Comparison of ENCODE assay signal across 15 cellular contexts in genomic region chrX:49037883-49038475, GRCh38. TPM values are rescaled to one million over a fixed set of nuclear protein-coding genes. Genes with fewer than 3 reads are reported as not detected.
A peak's percentile ranks its signal among the peaks of the same experiment; 100 is the strongest.
DNase-seq lines count a peak whose midpoint lies in the region; ATAC-seq, FAIRE-seq and TF ChIP-seq lines count a peak whose summit lies in the region.
"Had no signal": no experiment of that assay in that cellular context is flagged by ENCODE, and none has a peak within 500 bp of the region (broad histone marks: within the 10 kb centered on the region; RNA-seq: fewer than 3 reads in every experiment).

No MANE protein-coding gene starts in this region.

- H3K9ac ChIP-seq in astrocyte (ENCODE audit: low read length), result no peak overlapping the region

- H3K27ac ChIP-seq in ACC112 (ENCODE audit: low read depth, low read length) (peak overlapping the region; percentile 92), astrocyte (ENCODE audit: low read depth, low read length) (peak overlapping the region; percentile 45), left lung (no peak overlapping the region)

- peaks cover 21% of the 10 kb centered on the region for H3K4me1 Mint-ChIP-seq in astrocyte (ENCODE audit: low read depth, unreplicated experiment)

- H3K4me1 ChIP-seq in ACC112 (ENCODE audit: control insufficient read depth, insufficient read depth, low read length, unreplicated experiment) (peaks cover 17% of the 10 kb centered on the region), astrocyte (ENCODE audit: insufficient read depth, low read length) (peaks cover 21% of the 10 kb centered on the region), left lung (peaks cover 11 to 37% of the 10 kb centered on the region in 2 donors)

- peak overlapping the region; percentile 16 for H3K4me3 Mint-ChIP-seq in astrocyte (ENCODE audit: unreplicated experiment)
- H3K4me3 Mint-ChIP-seq: activated B cell treated with CpG ODN at 0.5 μM for 24 hours had no signal

- H2AFZ ChIP-seq in ACC112 (ENCODE audit: low read length, unreplicated experiment) (no peak overlapping the region), astrocyte (ENCODE audit: low read depth, low read length) (no peak overlapping the region)

- no peak for ATAC-seq in HG02885 (IDR thresholded peaks at IDR 0.05; ENCODE audit: poor library complexity, unreplicated experiment)
- ATAC-seq in left lung, result no peak

- H3K27me3 Mint-ChIP-seq in astrocyte (ENCODE audit: low read depth, unreplicated experiment), result no peaks in the 10 kb centered on the region
- H3K27me3 Mint-ChIP-seq: activated B cell treated with CpG ODN at 0.5 μM for 24 hours had no signal

- no peak overlapping the region for H3K4me2 ChIP-seq in astrocyte (ENCODE audit: low read length)

- H3K36me3 Mint-ChIP-seq in astrocyte (ENCODE audit: low read depth, unreplicated experiment), result peaks cover 18% of the 10 kb centered on the region

- no peaks in the 10 kb centered on the region for H3K9me3 Mint-ChIP-seq in astrocyte (ENCODE audit: unreplicated experiment)
- H3K9me3 Mint-ChIP-seq: activated B cell treated with CpG ODN at 0.5 μM for 24 hours had no signal

- DNase-seq in H7, result peak; percentile 30
- peak; percentile 29 for DNase-seq in astrocyte (ENCODE audit: low read depth)
- peak; percentile 75 for DNase-seq in iris pigment epithelial cell (ENCODE audit: low read depth)
- no peak for DNase-seq in NCI-H2227 treated with DMSO at 0.1 percent for 48 hours (lab: John Stamatoyannopoulos, UW)
- no peak for DNase-seq in globus pallidus (ENCODE audit: low spot score)
- no peak for DNase-seq in left lung
- DNase-seq: activated B cell treated with CpG ODN at 0.5 μM for 24 hours; activated T-cell treated with anti-CD3 and anti-CD28 coated beads, Interleukin-2, amount 50 U/mL, for 48 hours; C1 segment of cervical spinal cord; NCI-H1436; NCI-H748 treated with DMSO at 0.1 percent for 48 hours had no signal

- no peak for TF ChIP-seq CTCF in astrocyte (IDR thresholded peaks at IDR 0.05; ENCODE audit: insufficient read depth, low read depth, low read length)
- no peak for TF ChIP-seq CTCF in left lung (IDR thresholded peaks at IDR 0.05)

- intact Hi-C loops in left lung (cut with DNase I), result no loop called here

- H3K36me3 ChIP-seq in ACC112 (ENCODE audit: insufficient read depth, low read length) (peaks cover 6% of the 10 kb centered on the region; the same call in 1 of the 2 replicates), H7 (replicated peaks; ENCODE audit: control insufficient read depth, insufficient read depth, low read length) (peaks cover 35% of the 10 kb centered on the region), astrocyte (ENCODE audit: insufficient read depth, low read length) (peaks cover 15% of the 10 kb centered on the region), left lung (peaks cover 0 to 62% of the 10 kb centered on the region in 2 donors)

- FAIRE-seq in astrocyte (lab: Jason Lieb, UNC), result peak; percentile 23
- FAIRE-seq: endometrium, G401.6 had no signal

- H3K9me3 ChIP-seq in astrocyte (ENCODE audit: insufficient read depth, low read depth, low read length) (no peaks in the 10 kb centered on the region), left lung (no peaks in the 10 kb centered on the region)

- H3K27me3 ChIP-seq in ACC112 (ENCODE audit: insufficient read depth, low read length), result no peaks in the 10 kb centered on the region
- H3K27me3 ChIP-seq in H7 (ENCODE audit: control insufficient read depth, insufficient read depth, low read length), result no peaks in the 10 kb centered on the region
- H3K27me3 ChIP-seq in astrocyte (ENCODE audit: insufficient read depth, low read length), result no peaks in the 10 kb centered on the region
- H3K27me3 ChIP-seq in left lung, result no peaks in the 10 kb centered on the region

- H3K79me2 ChIP-seq in ACC112 (ENCODE audit: control insufficient read depth, insufficient read depth, low read length, unreplicated experiment), result peaks cover 36% of the 10 kb centered on the region
- peaks cover 51% of the 10 kb centered on the region for H3K79me2 ChIP-seq in astrocyte (ENCODE audit: insufficient read depth, low read length)

- no peak overlapping the region for H3K4me3 ChIP-seq in ACC112 (ENCODE audit: low read depth, low read length)
- no peak overlapping the region for H3K4me3 ChIP-seq in H7 (ENCODE audit: insufficient read depth, low read depth, low read length)
- H3K4me3 ChIP-seq in astrocyte (ENCODE audit: insufficient read depth, low read depth, low read length), result no peak overlapping the region
- no peak overlapping the region for H3K4me3 ChIP-seq in left lung

- peaks cover 25% of the 10 kb centered on the region for H4K20me1 ChIP-seq in astrocyte (ENCODE audit: insufficient read depth, low read length)

- peak overlapping the region; percentile 93 for H3K27ac Mint-ChIP-seq in astrocyte (ENCODE audit: unreplicated experiment)
- H3K27ac Mint-ChIP-seq: activated B cell treated with CpG ODN at 0.5 μM for 24 hours had no signal

RNA-seq across cellular contexts. Expression of gene TFE3, which starts 5.2 kb away (rescaled TPM):
- total RNA-seq in H7 (2014; rRNA removed; shearing (Covaris generic)), result 41.6 and 45.9 TPM in 2 replicates
- 46.5 and 53.4 TPM in 2 replicates for total RNA-seq in astrocyte
- 10 to 100 TPM; 48.0 to 63.5 TPM for total RNA-seq in left lung

RNA-seq across cellular contexts. Expression of gene CCDC120, which starts 20.8 kb away (rescaled TPM):
- total RNA-seq in H7 (2014; rRNA removed; shearing (Covaris generic)), result 4.7 and 5.8 TPM in 2 replicates
- 6.3 and 8.2 TPM in 2 replicates for total RNA-seq in astrocyte
- total RNA-seq in left lung, result 10 to 100 TPM in 1 of 2 donors, 1 to 10 TPM in 1; 9.7 to 11.9 TPM

RNA-seq across cellular contexts. Expression of gene PRAF2, which starts 35.8 kb away (rescaled TPM):
- total RNA-seq in H7 (2014; rRNA removed; shearing (Covaris generic)), result 6.3 and 6.7 TPM in 2 replicates
- 44.4 and 52.8 TPM in 2 replicates for total RNA-seq in astrocyte
- total RNA-seq in left lung, result 10 to 100 TPM; 37.3 to 40.0 TPM

RNA-seq across cellular contexts. Expression of gene GRIPAP1, which starts 35.9 kb away (rescaled TPM):
- 19.9 and 23.7 TPM in 2 replicates for total RNA-seq in H7 (2014; rRNA removed; shearing (Covaris generic))
- total RNA-seq in astrocyte (41.7 and 43.4 TPM in 2 replicates), left lung (10 to 100 TPM; 36.1 to 52.2 TPM)

RNA-seq across cellular contexts. Expression of gene WDR45, which starts 41.7 kb away (rescaled TPM):
- 28.5 and 33.6 TPM in 2 replicates for total RNA-seq in H7 (2014; rRNA removed; shearing (Covaris generic))
- total RNA-seq in astrocyte, result 54.9 TPM in 2 replicates
- 10 to 100 TPM; 47.5 to 51.6 TPM for total RNA-seq in left lung

Comparison
In these comparisons a context has a peak if more than half of its experiments do, and no peak if none do; other contexts are left out.
1. H3K27ac ChIP-seq: peak in ACC112 (single experiment) and astrocyte (single experiment); none in left lung (0 of 2).
2. DNase-seq: peak in H7 (single experiment), astrocyte (single experiment) and iris pigment epithelial cell (single experiment); none in NCI-H2227 treated with DMSO at 0.1 percent for 48 hours (single experiment), globus pallidus (single experiment) and left lung (0 of 2).